In the genomic region with DNA sequence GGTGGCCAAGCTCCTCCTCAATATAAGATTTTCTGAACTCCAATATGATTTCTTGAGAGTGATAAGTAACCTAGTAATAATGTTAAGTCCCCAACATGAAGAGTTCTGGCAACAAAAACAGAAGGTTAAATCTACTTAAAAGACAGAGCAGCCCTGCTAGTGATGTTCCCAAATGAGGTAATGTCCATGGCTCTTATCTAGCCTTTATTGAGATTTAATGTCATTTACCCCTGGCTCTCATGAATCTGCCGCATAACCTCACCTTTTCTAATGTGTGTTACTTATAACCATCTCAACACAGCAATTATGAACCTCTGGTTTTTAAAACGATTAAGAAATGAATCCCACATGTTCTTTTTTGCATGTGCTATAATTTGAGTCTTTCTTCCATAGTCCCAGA, we compare ENCODE assay signal across 1 cellular context.
TF ChIP-seq lines count a peak whose summit lies in the region.

No MANE protein-coding gene starts in this region.

TF ChIP-seq in SK-N-SH, 30 proteins besides CTCF, POLR2A, EP300 and RAD21 (continued from another document):
- TF ChIP-seq TCF12 (IDR thresholded peaks at IDR 0.05) (peak; percentile 22; the same call in 1 of the 2 replicates), GATA2 (CRISPR knock-in tag; IDR thresholded peaks at IDR 0.05) (peak; percentile 97), RFX5 (IDR thresholded peaks at IDR 0.05; ENCODE audit: low read length) (no peak), EZH2phosphoT487 (IDR thresholded peaks at IDR 0.05; ENCODE audit: borderline replicate concordance, low read depth) (no peak), SMC3 (IDR thresholded peaks at IDR 0.05; ENCODE audit: low read depth, low read length) (no peak), FOXJ3 (CRISPR knock-in tag; IDR thresholded peaks at IDR 0.05) (peak; percentile 96), GABPA (IDR thresholded peaks at IDR 0.05; ENCODE audit: low read depth) (no peak), ELF1 (IDR thresholded peaks at IDR 0.05) (no peak), NFIC (IDR thresholded peaks at IDR 0.05; ENCODE audit: borderline replicate concordance) (no peak), FOXM1 (IDR thresholded peaks at IDR 0.05; ENCODE audit: low read depth) (no peak), RCOR1 (IDR thresholded peaks at IDR 0.05; ENCODE audit: low read length) (peak; percentile 97)
- TF ChIP-seq, protein P1, sequence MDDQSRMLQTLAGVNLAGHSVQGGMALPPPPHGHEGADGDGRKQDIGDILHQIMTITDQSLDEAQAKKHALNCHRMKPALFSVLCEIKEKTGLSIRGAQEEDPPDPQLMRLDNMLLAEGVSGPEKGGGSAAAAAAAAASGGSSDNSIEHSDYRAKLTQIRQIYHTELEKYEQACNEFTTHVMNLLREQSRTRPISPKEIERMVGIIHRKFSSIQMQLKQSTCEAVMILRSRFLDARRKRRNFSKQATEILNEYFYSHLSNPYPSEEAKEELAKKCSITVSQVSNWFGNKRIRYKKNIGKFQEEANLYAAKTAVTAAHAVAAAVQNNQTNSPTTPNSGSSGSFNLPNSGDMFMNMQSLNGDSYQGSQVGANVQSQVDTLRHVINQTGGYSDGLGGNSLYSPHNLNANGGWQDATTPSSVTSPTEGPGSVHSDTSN (IDR thresholded peaks at IDR 0.05) = no peak
- TF ChIP-seq, protein P2, sequence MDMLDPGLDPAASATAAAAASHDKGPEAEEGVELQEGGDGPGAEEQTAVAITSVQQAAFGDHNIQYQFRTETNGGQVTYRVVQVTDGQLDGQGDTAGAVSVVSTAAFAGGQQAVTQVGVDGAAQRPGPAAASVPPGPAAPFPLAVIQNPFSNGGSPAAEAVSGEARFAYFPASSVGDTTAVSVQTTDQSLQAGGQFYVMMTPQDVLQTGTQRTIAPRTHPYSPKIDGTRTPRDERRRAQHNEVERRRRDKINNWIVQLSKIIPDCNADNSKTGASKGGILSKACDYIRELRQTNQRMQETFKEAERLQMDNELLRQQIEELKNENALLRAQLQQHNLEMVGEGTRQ (IDR thresholded peaks at IDR 0.05; ENCODE audit: borderline replicate concordance, low read depth, low read length) = no peak
- TF ChIP-seq, protein P3, sequence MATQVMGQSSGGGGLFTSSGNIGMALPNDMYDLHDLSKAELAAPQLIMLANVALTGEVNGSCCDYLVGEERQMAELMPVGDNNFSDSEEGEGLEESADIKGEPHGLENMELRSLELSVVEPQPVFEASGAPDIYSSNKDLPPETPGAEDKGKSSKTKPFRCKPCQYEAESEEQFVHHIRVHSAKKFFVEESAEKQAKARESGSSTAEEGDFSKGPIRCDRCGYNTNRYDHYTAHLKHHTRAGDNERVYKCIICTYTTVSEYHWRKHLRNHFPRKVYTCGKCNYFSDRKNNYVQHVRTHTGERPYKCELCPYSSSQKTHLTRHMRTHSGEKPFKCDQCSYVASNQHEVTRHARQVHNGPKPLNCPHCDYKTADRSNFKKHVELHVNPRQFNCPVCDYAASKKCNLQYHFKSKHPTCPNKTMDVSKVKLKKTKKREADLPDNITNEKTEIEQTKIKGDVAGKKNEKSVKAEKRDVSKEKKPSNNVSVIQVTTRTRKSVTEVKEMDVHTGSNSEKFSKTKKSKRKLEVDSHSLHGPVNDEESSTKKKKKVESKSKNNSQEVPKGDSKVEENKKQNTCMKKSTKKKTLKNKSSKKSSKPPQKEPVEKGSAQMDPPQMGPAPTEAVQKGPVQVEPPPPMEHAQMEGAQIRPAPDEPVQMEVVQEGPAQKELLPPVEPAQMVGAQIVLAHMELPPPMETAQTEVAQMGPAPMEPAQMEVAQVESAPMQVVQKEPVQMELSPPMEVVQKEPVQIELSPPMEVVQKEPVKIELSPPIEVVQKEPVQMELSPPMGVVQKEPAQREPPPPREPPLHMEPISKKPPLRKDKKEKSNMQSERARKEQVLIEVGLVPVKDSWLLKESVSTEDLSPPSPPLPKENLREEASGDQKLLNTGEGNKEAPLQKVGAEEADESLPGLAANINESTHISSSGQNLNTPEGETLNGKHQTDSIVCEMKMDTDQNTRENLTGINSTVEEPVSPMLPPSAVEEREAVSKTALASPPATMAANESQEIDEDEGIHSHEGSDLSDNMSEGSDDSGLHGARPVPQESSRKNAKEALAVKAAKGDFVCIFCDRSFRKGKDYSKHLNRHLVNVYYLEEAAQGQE (IDR thresholded peaks at IDR 0.05; ENCODE audit: low read depth, low read length) = no peak
